In the genomic region with DNA sequence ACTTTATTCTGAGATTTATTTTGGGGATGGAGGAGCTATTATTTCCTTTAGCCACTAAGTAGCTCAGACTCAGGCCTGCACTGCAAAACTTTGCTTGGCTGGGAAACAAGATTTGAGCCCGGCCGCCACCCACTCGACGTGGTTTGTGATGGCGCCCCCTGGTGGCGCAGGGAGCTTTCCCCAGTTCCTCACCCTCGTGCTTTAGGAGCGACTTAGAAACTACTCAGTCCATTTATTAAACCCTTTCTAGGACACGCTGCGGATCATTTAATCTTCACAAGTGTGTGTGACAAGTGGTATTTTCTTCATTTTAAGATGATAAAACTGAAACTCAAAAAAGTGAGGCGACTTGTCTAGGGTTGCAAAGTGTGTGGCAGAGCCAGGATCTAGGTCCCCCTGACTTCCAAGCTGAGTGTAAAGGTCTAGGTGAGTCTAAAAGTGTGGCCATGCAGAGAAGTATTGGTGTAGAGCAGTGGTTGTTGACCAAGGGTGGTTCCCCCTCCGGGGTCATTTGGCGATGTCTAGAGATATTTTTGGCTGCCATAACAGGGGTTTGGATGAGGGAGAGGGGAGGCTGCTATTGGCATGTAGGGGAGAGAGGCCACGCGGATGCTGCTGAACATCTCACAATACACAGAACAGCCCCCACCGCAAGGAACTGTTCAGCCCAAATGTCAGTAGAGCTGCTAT, we compare ENCODE assay signal across 8 cellular contexts. TPM values are rescaled to one million over a fixed set of nuclear protein-coding genes. Genes with fewer than 3 reads are reported as not detected.
A peak's percentile ranks its signal among the peaks of the same experiment; 100 is the strongest.
DNase-seq lines count a peak whose midpoint lies in the region; ATAC-seq, FAIRE-seq and TF ChIP-seq lines count a peak whose summit lies in the region.

No MANE protein-coding gene starts in this region.

- no peaks in the 10 kb centered on the region for H3K27me3 Mint-ChIP-seq in activated CD8-positive, alpha-beta T cell treated with anti-CD3 and anti-CD28 coated beads for 36 hours
- H3K27me3 Mint-ChIP-seq in effector memory CD8-positive, alpha-beta T cell, result no peaks in the 10 kb centered on the region
- H3K27me3 Mint-ChIP-seq in mesothelial cell of epicardium (ENCODE audit: low read depth), result no peaks in the 10 kb centered on the region

- DNase-seq in AG04450 (ENCODE audit: low read depth, low spot score) (peak; percentile 26), GM12892 (ENCODE audit: insufficient read length) (peak; percentile 52), NCI-H526 treated with DMSO at 0.1 percent for 48 hours (lab: John Stamatoyannopoulos, UW) (peak; percentile 45), mesothelial cell of epicardium (ENCODE audit: low spot score in 2 of 2, unreplicated experiment in 2 of 2) (peak; percentile 52 to 75), cerebellum (ENCODE audit: low spot score) (no peak)
- peak; percentile 89 for DNase-seq in activated CD8-positive, alpha-beta T cell treated with anti-CD3 and anti-CD28 coated beads for 36 hours
- peak; percentile 77 to 80 (median 79) for DNase-seq in effector memory CD8-positive, alpha-beta T cell
- peak; percentile 93 for DNase-seq in stimulated activated CD8-positive, alpha-beta memory T cell treated with anti-CD3 and anti-CD28 coated beads, Interleukin-4, amount 100 ng/mL, for 48 hours

- TF ChIP-seq CTCF in AG04450 (IDR thresholded peaks at IDR 0.05; ENCODE audit: low read depth, low read length), result peak; percentile 86
- TF ChIP-seq CTCF in activated CD8-positive, alpha-beta T cell treated with anti-CD3 and anti-CD28 coated beads for 36 hours (IDR thresholded peaks at IDR 0.05), result peak; percentile 92
- TF ChIP-seq CTCF in mesothelial cell of epicardium (IDR thresholded peaks at IDR 0.05; ENCODE audit: unreplicated experiment), result peak; percentile 90

- peaks cover 29% of the 10 kb centered on the region for H3K27me3 ChIP-seq in AG04450 (ENCODE audit: control insufficient read depth, insufficient read depth, low read length)

- no peaks in the 10 kb centered on the region for H3K9me3 Mint-ChIP-seq in activated CD8-positive, alpha-beta T cell treated with anti-CD3 and anti-CD28 coated beads for 36 hours
- no peaks in the 10 kb centered on the region for H3K9me3 Mint-ChIP-seq in effector memory CD8-positive, alpha-beta T cell
- H3K9me3 Mint-ChIP-seq in mesothelial cell of epicardium, result no peaks in the 10 kb centered on the region

- peak; percentile 55 for ATAC-seq in activated CD8-positive, alpha-beta T cell treated with anti-CD3 and anti-CD28 coated beads for 36 hours
- peak; percentile 49 for ATAC-seq in effector memory CD8-positive, alpha-beta T cell (replicated peaks)

- peaks cover 18% of the 10 kb centered on the region for H3K4me1 Mint-ChIP-seq in activated CD8-positive, alpha-beta T cell treated with anti-CD3 and anti-CD28 coated beads for 36 hours (ENCODE audit: low read depth)
- H3K4me1 Mint-ChIP-seq in effector memory CD8-positive, alpha-beta T cell (ENCODE audit: low read depth in 2 of 2), result peaks cover 18 to 19% of the 10 kb centered on the region in 2 donors
- peaks cover 14% of the 10 kb centered on the region for H3K4me1 Mint-ChIP-seq in mesothelial cell of epicardium

- peak overlapping the region; percentile 45 for H3K27ac Mint-ChIP-seq in activated CD8-positive, alpha-beta T cell treated with anti-CD3 and anti-CD28 coated beads for 36 hours
- H3K27ac Mint-ChIP-seq in effector memory CD8-positive, alpha-beta T cell, result peak overlapping the region; percentile 38 to 79
- no peak overlapping the region for H3K27ac Mint-ChIP-seq in mesothelial cell of epicardium

- intact Hi-C loops in activated CD8-positive, alpha-beta T cell treated with anti-CD3 and anti-CD28 coated beads for 36 hours (cut with micrococcal nuclease), result no loop called here

- TF ChIP-seq POLR2A in GM12892 (IDR thresholded peaks at IDR 0.05; ENCODE audit: low read depth, low read length), result no peak

- no peaks in the 10 kb centered on the region for H3K9me3 ChIP-seq in AG04450 (ENCODE audit: control insufficient read depth, insufficient read depth, low read length)

- H3K4me3 Mint-ChIP-seq in activated CD8-positive, alpha-beta T cell treated with anti-CD3 and anti-CD28 coated beads for 36 hours, result no peak overlapping the region
- H3K4me3 Mint-ChIP-seq in effector memory CD8-positive, alpha-beta T cell, result peak overlapping the region; percentile 10 to 41
- H3K4me3 Mint-ChIP-seq in mesothelial cell of epicardium, result no peak overlapping the region

- POLR2A ChIA-PET in AG04450 (lab: Yijun Ruan, JAX), result interaction anchor here (0.6 kb wide), 2 partner anchors 11 to 64 kb away, joined by 3 read pairs; no protein-coding TSS in a partner anchor
- POLR2A ChIA-PET in activated CD8-positive, alpha-beta T cell treated with anti-CD3 and anti-CD28 coated beads for 36 hours (lab: Charles Lee), result interaction anchor here (0.6 to 2.1 kb wide), 3 partner anchors 10 to 1679 kb away, joined by 3 to 8 read pairs (median 5); no protein-coding TSS in a partner anchor

- no peaks in the 10 kb centered on the region for H3K36me3 Mint-ChIP-seq in activated CD8-positive, alpha-beta T cell treated with anti-CD3 and anti-CD28 coated beads for 36 hours (ENCODE audit: low read depth)
- H3K36me3 Mint-ChIP-seq in effector memory CD8-positive, alpha-beta T cell (ENCODE audit: insufficient read depth), result peaks cover 3% of the 10 kb centered on the region
- no peaks in the 10 kb centered on the region for H3K36me3 Mint-ChIP-seq in mesothelial cell of epicardium

- CTCF ChIA-PET in AG04450 (lab: Charles Lee), result interaction anchor here (0.6 to 3.3 kb wide), 34 partner anchors 9 to 331 kb away, joined by 3 to 25 read pairs (median 4); no protein-coding TSS in a partner anchor
- CTCF ChIA-PET in activated CD8-positive, alpha-beta T cell treated with anti-CD3 and anti-CD28 coated beads for 36 hours (lab: Charles Lee), result interaction anchor here (0.7 to 3.5 kb wide), 41 partner anchors 8 to 406 kb away, joined by 3 to 61 read pairs (median 4); partner anchors contain the start of genes CEACAM1 and LIPE

- no peak for FAIRE-seq in GM12892 (lab: Jason Lieb, UNC)

- H3K4me3 ChIP-seq in AG04450 (ENCODE audit: low read depth, low read length), result no peak overlapping the region

- no peak overlapping the region for H3K27ac ChIP-seq in AG04450 (ENCODE audit: low read depth, low read length)

RNA-seq across cellular contexts. Expression of gene CXCL17, which starts 2.2 kb away (rescaled TPM):
- polyA plus RNA-seq in AG04450 (2011; rRNA removed), result not detected in 2 replicates
- not detected in 2 replicates for polyA minus RNA-seq in AG04450 (2011; rRNA and poly(A)+ RNA removed)
- polyA plus RNA-seq in GM12892 (2012; ENCODE audit: missing spikeins), result 0.47 TPM
- not detected for total RNA-seq in activated CD8-positive, alpha-beta T cell treated with anti-CD3 and anti-CD28 coated beads for 36 hours
- total RNA-seq in mesothelial cell of epicardium (not detected in 3 replicates), cerebellum (not detected)

RNA-seq across cellular contexts. Expression of gene LIPE, which starts 13.3 kb away (rescaled TPM):
- 1.5 and 2.0 TPM in 2 replicates for polyA plus RNA-seq in AG04450 (2011; rRNA removed)
- 1.4 and 3.7 TPM in 2 replicates for polyA minus RNA-seq in AG04450 (2011; rRNA and poly(A)+ RNA removed)
- polyA plus RNA-seq in GM12892 (2012; ENCODE audit: missing spikeins), result 2.6 TPM
- 10 to 100 TPM; 28.4 to 34.3 TPM for total RNA-seq in activated CD8-positive, alpha-beta T cell treated with anti-CD3 and anti-CD28 coated beads for 36 hours
- total RNA-seq in mesothelial cell of epicardium, result 8.6 to 10.8 TPM (median 8.8 TPM) in 3 replicates
- total RNA-seq in cerebellum, result 13.0 TPM

RNA-seq across cellular contexts. Expression of gene CNFN, which starts 50.4 kb away (rescaled TPM):
- polyA plus RNA-seq in AG04450 (2011; rRNA removed), result 0.20 TPM in 1 of 2 replicates, not detected in the other
- polyA minus RNA-seq in AG04450 (2011; rRNA and poly(A)+ RNA removed), result not detected in 2 replicates
- not detected for polyA plus RNA-seq in GM12892 (2012; ENCODE audit: missing spikeins)
- total RNA-seq in activated CD8-positive, alpha-beta T cell treated with anti-CD3 and anti-CD28 coated beads for 36 hours, result not detected
- total RNA-seq in mesothelial cell of epicardium, result 1.5 to 2.1 TPM (median 1.9 TPM) in 3 replicates
- total RNA-seq in cerebellum, result not detected

Comparison
In these comparisons a context has a peak if more than half of its experiments do, and no peak if none do; other contexts are left out.
1. H3K4me3 Mint-ChIP-seq: peak in effector memory CD8-positive, alpha-beta T cell (2 of 2); none in activated CD8-positive, alpha-beta T cell treated with anti-CD3 and anti-CD28 coated beads for 36 hours (single experiment) and mesothelial cell of epicardium (single experiment).
2. Peak in every context shown above with its lines, with median percentiles within 50 percentile points of each other: CTCF ChIP-seq.